1 cellular context compared by ENCODE assay signal in genomic region chr7:1290262-1291039, GRCh38.
TF ChIP-seq lines count a peak whose summit lies in the region.

No MANE protein-coding gene starts in this region.

TF ChIP-seq in GM23338, 12 proteins besides CTCF, POLR2A, EP300 and RAD21 (continued from another document):
- TF ChIP-seq, protein P1, sequence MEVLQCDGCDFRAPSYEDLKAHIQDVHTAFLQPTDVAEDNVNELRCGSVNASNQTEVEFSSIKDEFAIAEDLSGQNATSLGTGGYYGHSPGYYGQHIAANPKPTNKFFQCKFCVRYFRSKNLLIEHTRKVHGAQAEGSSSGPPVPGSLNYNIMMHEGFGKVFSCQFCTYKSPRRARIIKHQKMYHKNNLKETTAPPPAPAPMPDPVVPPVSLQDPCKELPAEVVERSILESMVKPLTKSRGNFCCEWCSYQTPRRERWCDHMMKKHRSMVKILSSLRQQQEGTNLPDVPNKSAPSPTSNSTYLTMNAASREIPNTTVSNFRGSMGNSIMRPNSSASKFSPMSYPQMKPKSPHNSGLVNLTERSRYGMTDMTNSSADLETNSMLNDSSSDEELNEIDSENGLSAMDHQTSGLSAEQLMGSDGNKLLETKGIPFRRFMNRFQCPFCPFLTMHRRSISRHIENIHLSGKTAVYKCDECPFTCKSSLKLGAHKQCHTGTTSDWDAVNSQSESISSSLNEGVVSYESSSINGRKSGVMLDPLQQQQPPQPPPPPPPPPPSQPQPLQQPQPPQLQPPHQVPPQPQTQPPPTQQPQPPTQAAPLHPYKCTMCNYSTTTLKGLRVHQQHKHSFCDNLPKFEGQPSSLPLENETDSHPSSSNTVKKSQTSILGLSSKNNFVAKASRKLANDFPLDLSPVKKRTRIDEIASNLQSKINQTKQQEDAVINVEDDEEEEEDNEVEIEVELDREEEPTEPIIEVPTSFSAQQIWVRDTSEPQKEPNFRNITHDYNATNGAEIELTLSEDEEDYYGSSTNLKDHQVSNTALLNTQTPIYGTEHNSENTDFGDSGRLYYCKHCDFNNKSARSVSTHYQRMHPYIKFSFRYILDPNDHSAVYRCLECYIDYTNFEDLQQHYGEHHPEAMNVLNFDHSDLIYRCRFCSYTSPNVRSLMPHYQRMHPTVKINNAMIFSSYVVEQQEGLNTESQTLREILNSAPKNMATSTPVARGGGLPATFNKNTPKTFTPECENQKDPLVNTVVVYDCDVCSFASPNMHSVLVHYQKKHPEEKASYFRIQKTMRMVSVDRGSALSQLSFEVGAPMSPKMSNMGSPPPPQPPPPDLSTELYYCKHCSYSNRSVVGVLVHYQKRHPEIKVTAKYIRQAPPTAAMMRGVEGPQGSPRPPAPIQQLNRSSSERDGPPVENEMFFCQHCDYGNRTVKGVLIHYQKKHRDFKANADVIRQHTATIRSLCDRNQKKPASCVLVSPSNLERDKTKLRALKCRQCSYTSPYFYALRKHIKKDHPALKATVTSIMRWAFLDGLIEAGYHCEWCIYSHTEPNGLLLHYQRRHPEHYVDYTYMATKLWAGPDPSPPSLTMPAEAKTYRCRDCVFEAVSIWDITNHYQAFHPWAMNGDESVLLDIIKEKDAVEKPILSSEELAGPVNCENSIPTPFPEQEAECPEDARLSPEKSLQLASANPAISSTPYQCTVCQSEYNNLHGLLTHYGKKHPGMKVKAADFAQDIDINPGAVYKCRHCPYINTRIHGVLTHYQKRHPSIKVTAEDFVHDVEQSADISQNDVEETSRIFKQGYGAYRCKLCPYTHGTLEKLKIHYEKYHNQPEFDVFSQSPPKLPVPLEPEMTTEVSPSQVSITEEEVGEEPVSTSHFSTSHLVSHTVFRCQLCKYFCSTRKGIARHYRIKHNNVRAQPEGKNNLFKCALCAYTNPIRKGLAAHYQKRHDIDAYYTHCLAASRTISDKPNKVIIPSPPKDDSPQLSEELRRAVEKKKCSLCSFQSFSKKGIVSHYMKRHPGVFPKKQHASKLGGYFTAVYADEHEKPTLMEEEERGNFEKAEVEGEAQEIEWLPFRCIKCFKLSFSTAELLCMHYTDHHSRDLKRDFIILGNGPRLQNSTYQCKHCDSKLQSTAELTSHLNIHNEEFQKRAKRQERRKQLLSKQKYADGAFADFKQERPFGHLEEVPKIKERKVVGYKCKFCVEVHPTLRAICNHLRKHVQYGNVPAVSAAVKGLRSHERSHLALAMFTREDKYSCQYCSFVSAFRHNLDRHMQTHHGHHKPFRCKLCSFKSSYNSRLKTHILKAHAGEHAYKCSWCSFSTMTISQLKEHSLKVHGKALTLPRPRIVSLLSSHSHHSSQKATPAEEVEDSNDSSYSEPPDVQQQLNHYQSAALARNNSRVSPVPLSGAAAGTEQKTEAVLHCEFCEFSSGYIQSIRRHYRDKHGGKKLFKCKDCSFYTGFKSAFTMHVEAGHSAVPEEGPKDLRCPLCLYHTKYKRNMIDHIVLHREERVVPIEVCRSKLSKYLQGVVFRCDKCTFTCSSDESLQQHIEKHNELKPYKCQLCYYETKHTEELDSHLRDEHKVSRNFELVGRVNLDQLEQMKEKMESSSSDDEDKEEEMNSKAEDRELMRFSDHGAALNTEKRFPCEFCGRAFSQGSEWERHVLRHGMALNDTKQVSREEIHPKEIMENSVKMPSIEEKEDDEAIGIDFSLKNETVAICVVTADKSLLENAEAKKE (CRISPR knock-in tag; IDR thresholded peaks at IDR 0.05), result no peak
- TF ChIP-seq CREB1 (CRISPR knock-in tag; IDR thresholded peaks at IDR 0.05; ENCODE audit: low read depth) (no peak; the same call in 1 of the 2 replicates), POLR2AphosphoS5 (IDR thresholded peaks at IDR 0.05; ENCODE audit: low read depth) (no peak), ETS1 (IDR thresholded peaks at IDR 0.05) (no peak)
